Comparison of ENCODE assay signal across 31 cellular contexts in the genomic region with DNA sequence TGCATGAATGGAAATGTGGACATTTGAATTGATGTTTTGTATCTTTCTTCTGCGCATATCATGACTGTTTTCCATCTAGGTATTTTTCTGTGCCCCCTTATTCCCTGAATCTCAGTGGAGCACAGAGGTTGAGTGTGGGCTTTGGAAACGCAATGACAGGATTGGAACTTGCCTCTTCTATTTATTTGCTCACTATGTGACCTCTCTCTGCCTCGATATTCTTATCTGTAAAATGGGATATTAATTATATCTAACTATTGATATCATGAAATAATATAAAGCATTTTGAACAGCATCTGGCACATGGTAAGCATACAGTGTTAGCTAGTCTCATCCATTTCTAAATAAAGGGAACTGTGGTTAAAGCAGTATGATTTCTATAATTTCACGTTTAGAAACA.
"Had no signal": no experiment of that assay in that cellular context is flagged by ENCODE, and none has a peak within 500 bp of the region (broad histone marks: within the 10 kb centered on the region; RNA-seq: fewer than 3 reads in every experiment).

No MANE protein-coding gene starts in this region.

- ATAC-seq: left colon; left lung; naive thymus-derived CD4-positive, alpha-beta T cell; sciatic nerve; stimulated activated naive B cell treated with anti-CD40 and anti-IgM and Interleukin-4, amounts not matched to agents 10 μg/mL and 1 μg/mL and 100 μg/mL, for 72 hours; stimulated activated naive CD8-positive, alpha-beta T cell treated with anti-CD3 and anti-CD28 coated beads, Interleukin-15, Interleukin-2, amounts not matched to agents 100 U/mL and 50 U/mL, for 24 hours had no signal

- H3K27me3 Mint-ChIP-seq: naive thymus-derived CD4-positive, alpha-beta T cell; progenitor cell of endocrine pancreas; stimulated activated naive B cell treated with anti-CD40 and anti-IgM and Interleukin-4, amounts not matched to agents 10 μg/mL and 1 μg/mL and 100 μg/mL, for 72 hours had no signal

- H3K9me3 Mint-ChIP-seq: immature natural killer cell; mesothelial cell of epicardium; naive thymus-derived CD4-positive, alpha-beta T cell; nephron progenitor cell; neural progenitor cell; stimulated activated naive B cell treated with anti-CD40 and anti-IgM and Interleukin-4, amounts not matched to agents 10 μg/mL and 1 μg/mL and 100 μg/mL, for 72 hours had no signal

- H3K27ac Mint-ChIP-seq: mesothelial cell of epicardium; nephron progenitor cell; neural progenitor cell; progenitor cell of endocrine pancreas; stimulated activated naive B cell treated with anti-CD40 and anti-IgM and Interleukin-4, amounts not matched to agents 10 μg/mL and 1 μg/mL and 100 μg/mL, for 72 hours had no signal

- DNase-seq: hippocampal formation; immature natural killer cell; kidney; left colon; left lung; mesendoderm; naive thymus-derived CD4-positive, alpha-beta T cell; nephron progenitor cell; occipital lobe; ovary; stimulated activated CD4-positive, alpha-beta T cell treated with anti-CD3 and anti-CD28 coated beads, Interleukin-12 subunit alpha, Interleukin-12 subunit beta, amount 100 ng/mL, for 4 hours; stimulated activated CD4-positive, alpha-beta T cell treated with anti-CD3 and anti-CD28 coated beads, Interleukin-15, amount 100 ng/mL, for 24 hours; stimulated activated CD4-positive, alpha-beta T cell treated with anti-CD3 and anti-CD28 coated beads, Interleukin-2, amount 100 ng/mL, for 24 hours; stimulated activated CD4-positive, alpha-beta T cell treated with anti-CD3 and anti-CD28 coated beads, Interleukin-4, amount 100 ng/mL, for 1 hour; stimulated activated naive B cell treated with anti-CD40 and anti-IgM and Interleukin-4, amounts not matched to agents 10 μg/mL and 1 μg/mL and 100 μg/mL, for 72 hours; stimulated activated naive CD8-positive, alpha-beta T cell treated with anti-CD3 and anti-CD28 coated beads, Interleukin-15, Interleukin-2, amounts not matched to agents 100 U/mL and 50 U/mL, for 24 hours; stomach; testis; thyroid gland; transverse colon; upper lobe of left lung had no signal

- H3K4me3 ChIP-seq: left lung, lung, neural progenitor cell, ovary, right atrium auricular region, skin epidermis, stomach, testis, thyroid gland, transverse colon, upper lobe of left lung, vagina had no signal

- H3K4me1 ChIP-seq: left lung, neural progenitor cell, right atrium auricular region, testis, thyroid gland, transverse colon, upper lobe of left lung, vagina had no signal

- H3K9ac ChIP-seq: neural progenitor cell had no signal

- H3K36me3 ChIP-seq: neural progenitor cell, neutrophil had no signal

- H3K4me2 ChIP-seq: neural progenitor cell had no signal

- H3K27ac ChIP-seq: left lung, neural progenitor cell, neutrophil, ovary, right atrium auricular region, skin epidermis, testis, thyroid gland, transverse colon, upper lobe of left lung, vagina had no signal

- H3K27me3 ChIP-seq: left lung, neural progenitor cell, ovary, right atrium auricular region, stomach, testis, thyroid gland, transverse colon, upper lobe of left lung, vagina had no signal

- H3K9me3 ChIP-seq: left lung, neutrophil, ovary, right atrium auricular region, stomach, testis, thyroid gland, transverse colon, upper lobe of left lung, vagina had no signal

- H2AFZ ChIP-seq: neural progenitor cell had no signal

- FAIRE-seq: islet of Langerhans, kidney had no signal

- H3K4me1 Mint-ChIP-seq: immature natural killer cell, mesothelial cell of epicardium, nephron progenitor cell had no signal

- H3K4me3 Mint-ChIP-seq: immature natural killer cell; mesothelial cell of epicardium; naive thymus-derived CD4-positive, alpha-beta T cell; nephron progenitor cell; neural progenitor cell; stimulated activated naive B cell treated with anti-CD40 and anti-IgM and Interleukin-4, amounts not matched to agents 10 μg/mL and 1 μg/mL and 100 μg/mL, for 72 hours had no signal
